1 cellular context compared by ENCODE assay signal in genomic region chr15:79969175-79969574, GRCh38.
TF ChIP-seq lines count a peak whose summit lies in the region.

No MANE protein-coding gene starts in this region.

TF ChIP-seq in SK-N-SH treated with all-trans-retinoic acid at 6 μM for 48 hours, 23 proteins besides CTCF, POLR2A, EP300 and RAD21 (continued from another document):
- TF ChIP-seq POU6F1 (CRISPR knock-in tag; IDR thresholded peaks at IDR 0.05; ENCODE audit: borderline replicate concordance, low read depth) (no peak), TOX (CRISPR knock-in tag; IDR thresholded peaks at IDR 0.05; ENCODE audit: borderline replicate concordance) (no peak), BACH2 (CRISPR knock-in tag; IDR thresholded peaks at IDR 0.05; ENCODE audit: borderline replicate concordance) (no peak)
TF ChIP-seq in SK-N-SH treated with all-trans-retinoic acid at 6 μM for 48 hours: peak in this region for 0.
